In genomic region chr11:69899957-69900821, GRCh38 we compare ENCODE assay signal across 13 cellular contexts.
DNase-seq lines count a peak whose midpoint lies in the region; ATAC-seq, FAIRE-seq and TF ChIP-seq lines count a peak whose summit lies in the region.
"Had no signal": no experiment of that assay in that cellular context is flagged by ENCODE, and none has a peak within 500 bp of the region (broad histone marks: within the 10 kb centered on the region; RNA-seq: fewer than 3 reads in every experiment).

No MANE protein-coding gene starts in this region.

- no peak overlapping the region for H4K8ac ChIP-seq in neuronal stem cell (ENCODE audit: low read depth, low read length)

- 53% methylated on average over 7 of the region's 9 CpGs for WGBS in A549 (ENCODE audit: missing lambda C conversion rate)
- 56 to 100% methylated on average over 1 to 2 of the region's 9 CpGs for WGBS in gastroesophageal sphincter (ENCODE audit: low coverage in 1 of 2), 2 donors
- WGBS in neuronal stem cell (ENCODE audit: extremely low coverage in 2 of 2, insufficient read length in 2 of 2, insufficient replicate concordance in 1 of 2), 2 donors: no CpG with 5 or more reads among the region's 9 CpGs

- ATAC-seq in A549 (peak; percentile 65 to 81; a peak in 5 of 6 replicates), gastroesophageal sphincter (no peak), GM21390 (IDR thresholded peaks at IDR 0.05; ENCODE audit: unreplicated experiment) (no peak), HG03039 (IDR thresholded peaks at IDR 0.05; ENCODE audit: unreplicated experiment) (no peak)
- ATAC-seq: activated T-cell treated with anti-CD3 and anti-CD28 coated beads, Interleukin-2, amount 50 U/mL, for 72 hours; effector memory CD8-positive, alpha-beta T cell had no signal

- H3K79me1 ChIP-seq in neuronal stem cell (ENCODE audit: low read depth, low read length): no peaks in the 10 kb centered on the region

- no peak overlapping the region for H3K23ac ChIP-seq in neuronal stem cell (ENCODE audit: low read depth, low read length, poor library complexity)

- H3K18ac ChIP-seq in neuronal stem cell (ENCODE audit: low read length): no peak overlapping the region

- no peak overlapping the region for H2BK120ac ChIP-seq in neuronal stem cell (ENCODE audit: low read depth, low read length)

- CTCF ChIA-PET in A549 (lab: Yijun Ruan, JAX): interaction anchor here (1.1 to 4.7 kb wide), 7 partner anchors 10 to 214 kb away, joined by 3 to 26 read pairs (median 6); no protein-coding TSS in a partner anchor

- no peak overlapping the region for H3K4ac ChIP-seq in neuronal stem cell (ENCODE audit: low read length)

- TF ChIP-seq EP300 in A549 (IDR thresholded peaks at IDR 0.05) (no peak), Ishikawa (IDR thresholded peaks at IDR 0.05; ENCODE audit: borderline replicate concordance) (no peak), gastroesophageal sphincter (IDR thresholded peaks at IDR 0.05) (no peak)

- DNase-seq in A549 (ENCODE audit: low read depth in 1 of 2, low spot score in 1 of 2): peak in 1 of 2 experiments; percentile 56
- DNase-seq in dermis blood vessel endothelial cell: peak; percentile 75
- DNase-seq in lung microvascular endothelial cell (ENCODE audit: low read depth in 2 of 2): peak; percentile 59 to 66
- no peak for DNase-seq in neuronal stem cell (ENCODE audit: low spot score)
- DNase-seq: activated T-cell treated with anti-CD3 and anti-CD28 coated beads, Interleukin-2, amount 50 U/mL, for 72 hours; anterior cingulate cortex; effector memory CD8-positive, alpha-beta T cell; gastrocnemius medialis; stimulated activated CD4-positive, alpha-beta T cell treated with anti-CD3 and anti-CD28 coated beads, Interleukin-1b, Interleukin-23, amount 100 ng/mL, for 48 hours had no signal

- TF ChIP-seq RAD21 in A549 (conservative IDR thresholded peaks at IDR 0.05 in 1 of 2, IDR thresholded peaks at IDR 0.05 in 1 of 2): no peak
- no peak for TF ChIP-seq RAD21 in Ishikawa (IDR thresholded peaks at IDR 0.05; ENCODE audit: low read depth)

- peak; percentile 54 for FAIRE-seq in A549 (lab: Jason Lieb, UNC)

- H2AK5ac ChIP-seq in neuronal stem cell (ENCODE audit: low read depth, low read length): no peak overlapping the region

- no peak overlapping the region for H2BK12ac ChIP-seq in neuronal stem cell (ENCODE audit: low read length)

- H3K27me3 ChIP-seq in gastroesophageal sphincter (peaks cover 30% of the 10 kb centered on the region), neuronal stem cell (ENCODE audit: control insufficient read depth in 3 of 3, insufficient read depth in 3 of 3, low read depth in 1 of 3, low read length in 3 of 3) (no peaks in the 10 kb centered on the region)

- H4K91ac ChIP-seq in neuronal stem cell (ENCODE audit: low read depth, low read length, poor library complexity): no peak overlapping the region

- H3K4me2 ChIP-seq in A549 (peak overlapping the region; percentile 58), neuronal stem cell (ENCODE audit: insufficient read depth, low read length, poor library complexity, severe bottlenecking) (no peak overlapping the region)

- POLR2A ChIA-PET in A549 (lab: Yijun Ruan, JAX): no interaction called here

- no peak overlapping the region for H2BK15ac ChIP-seq in neuronal stem cell (ENCODE audit: low read length)

- no peak overlapping the region for H3K9ac ChIP-seq in neuronal stem cell (ENCODE audit: low read depth, low read length, poor library complexity)

- H3K14ac ChIP-seq in neuronal stem cell (ENCODE audit: low read length): no peak overlapping the region

- TF ChIP-seq POLR2A in A549 (IDR thresholded peaks at IDR 0.05; ENCODE audit: low read length) (no peak), gastroesophageal sphincter (IDR thresholded peaks at IDR 0.05) (no peak)

- H2BK5ac ChIP-seq in neuronal stem cell (ENCODE audit: low read length): no peak overlapping the region

- peak overlapping the region; percentile 33 to 75; a peak in 5 of 6 replicates for H3K27ac ChIP-seq in A549
- no peak overlapping the region for H3K27ac ChIP-seq in gastroesophageal sphincter
- H3K27ac ChIP-seq in neuronal stem cell (replicated peaks; ENCODE audit: low read length): no peak overlapping the region
- H3K27ac ChIP-seq: gastrocnemius medialis had no signal

- TF ChIP-seq CTCF in A549 (IDR thresholded peaks at IDR 0.05): no peak
- TF ChIP-seq CTCF in gastroesophageal sphincter (IDR thresholded peaks at IDR 0.05): no peak

- H3K9me3 ChIP-seq in A549: peaks cover 6% of the 10 kb centered on the region; the same call in 2 of the 3 replicates
- no peaks in the 10 kb centered on the region for H3K9me3 ChIP-seq in gastroesophageal sphincter
- H3K9me3 ChIP-seq in neuronal stem cell (replicated peaks in 1 of 2; ENCODE audit: control insufficient read depth in 2 of 2, insufficient read depth in 1 of 2, low read depth in 1 of 2, low read length in 2 of 2): peaks cover 0 to 3% of the 10 kb centered on the region in 2 donors
- H3K9me3 ChIP-seq: gastrocnemius medialis had no signal

- H3K4me1 ChIP-seq in A549 (peaks cover 16% of the 10 kb centered on the region), gastroesophageal sphincter (peaks cover 0 to 9% (median 0%) of the 10 kb centered on the region in 3 donors), neuronal stem cell (ENCODE audit: control insufficient read depth in 2 of 2, insufficient read depth in 1 of 2, low read depth in 1 of 2, low read length in 2 of 2) (peaks cover 0 to 3% of the 10 kb centered on the region in 2 donors)

- H3K4me3 ChIP-seq in A549 (no peak overlapping the region), gastroesophageal sphincter (no peak overlapping the region), neuronal stem cell (ENCODE audit: low read length in 2 of 2) (no peak overlapping the region)
- H3K4me3 ChIP-seq: gastrocnemius medialis had no signal

- H2AFZ ChIP-seq in neuronal stem cell (ENCODE audit: low read length): no peak overlapping the region

- H3K36me3 ChIP-seq in gastroesophageal sphincter (no peaks in the 10 kb centered on the region), neuronal stem cell (replicated peaks in 1 of 2; ENCODE audit: control insufficient read depth in 2 of 2, insufficient read depth in 2 of 2, low read length in 2 of 2) (no peaks in the 10 kb centered on the region)
- H3K36me3 ChIP-seq: gastrocnemius medialis had no signal

TF ChIP-seq in A549, 52 proteins besides CTCF, POLR2A, EP300 and RAD21:
- TF ChIP-seq FOSL2 (IDR thresholded peaks at IDR 0.05) (no peak; the same call in 1 of the 2 replicates), FOSL2 (CRISPR knock-in tag; IDR thresholded peaks at IDR 0.05) (peak; percentile 53), E2F6 (IDR thresholded peaks at IDR 0.05; ENCODE audit: borderline replicate concordance, low read depth) (no peak), MAFK (IDR thresholded peaks at IDR 0.05; ENCODE audit: partially characterized antibody) (peak; percentile 11)
TF ChIP-seq in A549: peak in this region for 2.

TF ChIP-seq in Ishikawa, 13 proteins besides CTCF, POLR2A, EP300 and RAD21:
- no peak for TF ChIP-seq REST (IDR thresholded peaks at IDR 0.05; ENCODE audit: low read depth)
- 0 out of 2 replicates have a peak, but pooled peaks have one; percentile 27 for TF ChIP-seq TEAD4 (IDR thresholded peaks at IDR 0.05)
- TF ChIP-seq NFIC (IDR thresholded peaks at IDR 0.05): peak; percentile 42
- TF ChIP-seq CEBPB (IDR thresholded peaks at IDR 0.05): no peak
- TF ChIP-seq MAX (IDR thresholded peaks at IDR 0.05): no peak

Comparison
In these comparisons a context has a peak if more than half of its experiments do, and no peak if none do; other contexts are left out.
1. ATAC-seq: peak in A549 (2 of 2); none in gastroesophageal sphincter (single experiment), GM21390 (single experiment) and HG03039 (single experiment).
2. H3K27ac ChIP-seq: peak in A549 (2 of 2); none in gastroesophageal sphincter (0 of 4) and neuronal stem cell (single experiment).